Comparison of ENCODE assay signal across 17 cellular contexts in genomic region chr2:74567862-74568261, GRCh38. TPM values are rescaled to one million over a fixed set of nuclear protein-coding genes. Genes with fewer than 3 reads are reported as not detected.
DNase-seq lines count a peak whose midpoint lies in the region; ATAC-seq and TF ChIP-seq lines count a peak whose summit lies in the region.
"Had no signal": no experiment of that assay in that cellular context is flagged by ENCODE, and none has a peak within 500 bp of the region (broad histone marks: within the 10 kb centered on the region; RNA-seq: fewer than 3 reads in every experiment).

No MANE protein-coding gene starts in this region.

- DNase-seq in ELR (ENCODE audit: low read depth), result peak; percentile 94
- peak; percentile 64 for DNase-seq in PC-3
- DNase-seq in epithelial cell of prostate (ENCODE audit: low read depth, low spot score), result peak; percentile 48
- peak; percentile 63 for DNase-seq in renal cortical epithelial cell (ENCODE audit: low read depth)
- DNase-seq in NCI-H128 (lab: John Stamatoyannopoulos, UW; ENCODE audit: unreplicated experiment), result no peak
- no peak for DNase-seq in cortex of kidney (lab: John Stamatoyannopoulos, UW)
- no peak for DNase-seq in esophagus squamous epithelium (lab: John Stamatoyannopoulos, UW)
- DNase-seq in activated naive CD4-positive, alpha-beta T cell treated with anti-CD3 and anti-CD28 coated beads for 36 hours, result no peak
- DNase-seq: activated CD8-positive, alpha-beta memory T cell treated with anti-CD3 and anti-CD28 coated beads for 24 hours; colonic mucosa; glutamatergic neuron; MV-4-11; NCI-H2227 treated with DMSO at 0.1 percent for 48 hours; T1000 had no signal

- H3K4me1 ChIP-seq in PC-3 (ENCODE audit: insufficient read depth, low read length) (peaks cover 23% of the 10 kb centered on the region), esophagus squamous epithelium (no peaks in the 10 kb centered on the region)
- H3K4me1 ChIP-seq: colonic mucosa had no signal

- no peak for TF ChIP-seq CTCF in PC-3 (conservative IDR thresholded peaks at IDR 0.05; ENCODE audit: low read depth, low read length)
- TF ChIP-seq CTCF in esophagus squamous epithelium (IDR thresholded peaks at IDR 0.05), result no peak

- POLR2A ChIA-PET in PC-3 (lab: Charles Lee; ENCODE audit: unreplicated experiment), result no interaction called here

- no peak for TF ChIP-seq POLR2A in esophagus squamous epithelium (IDR thresholded peaks at IDR 0.05)

- H3K36me3 ChIP-seq in PC-3 (ENCODE audit: low read depth, low read length) (no peaks in the 10 kb centered on the region), esophagus squamous epithelium (no peaks in the 10 kb centered on the region)
- H3K36me3 ChIP-seq: colonic mucosa had no signal

- H3K27me3 Mint-ChIP-seq in activated naive CD4-positive, alpha-beta T cell treated with anti-CD3 and anti-CD28 coated beads for 36 hours (ENCODE audit: low read depth), result peaks cover 5% of the 10 kb centered on the region

- peak overlapping the region; percentile 52 for H3K4me2 ChIP-seq in PC-3 (ENCODE audit: low read length)

- H3F3A ChIP-seq in PC-3 (ENCODE audit: low read length, unreplicated experiment), result no peaks in the 10 kb centered on the region

- peak overlapping the region; percentile 28 for H3K27ac ChIP-seq in PC-3 (ENCODE audit: low read length)
- peak overlapping the region; percentile 76 for H3K27ac ChIP-seq in epithelial cell of prostate
- H3K27ac ChIP-seq in esophagus squamous epithelium, result no peak overlapping the region
- H3K27ac ChIP-seq: colonic mucosa had no signal

- H2AFZ ChIP-seq in PC-3 (ENCODE audit: low read length), result peak overlapping the region; percentile 28; the same call in 1 of the 2 replicates

- H3K4me3 ChIP-seq in PC-3 (ENCODE audit: low read length), result no peak overlapping the region
- H3K4me3 ChIP-seq in esophagus squamous epithelium, result no peak overlapping the region
- H3K4me3 ChIP-seq: colonic mucosa had no signal

- H3K27me3 ChIP-seq in PC-3 (ENCODE audit: low read length) (no peaks in the 10 kb centered on the region), esophagus squamous epithelium (peaks cover 0 to 30% (median 0%) of the 10 kb centered on the region in 4 donors)
- H3K27me3 ChIP-seq: colonic mucosa had no signal

- WGBS in esophagus squamous epithelium, 2 donors, result 63 to 67% methylated on average over 5 of the region's 5 CpGs

- CTCF ChIA-PET in PC-3 (lab: Charles Lee), result no interaction called here
- CTCF ChIA-PET in activated naive CD4-positive, alpha-beta T cell treated with anti-CD3 and anti-CD28 coated beads for 36 hours (lab: Charles Lee), result interaction anchor here (1.0 to 12.8 kb wide), 6 partner anchors 9 to 85 kb away, joined by 3 to 144 read pairs (median 4); partner anchors contain the start of genes CCDC142 and TTC31

- peaks cover 38% of the 10 kb centered on the region for H3K4me1 Mint-ChIP-seq in activated naive CD4-positive, alpha-beta T cell treated with anti-CD3 and anti-CD28 coated beads for 36 hours (ENCODE audit: low read depth)
- H3K4me1 Mint-ChIP-seq: nephron had no signal

- ATAC-seq in PC-3, result no peak
- ATAC-seq: left lobe of liver had no signal

- no peaks in the 10 kb centered on the region for H3K9me2 ChIP-seq in PC-3 (replicated peaks; ENCODE audit: low read length)

- no TSS peak for BruUV-seq in PC-3 (replicated peaks; lab: Mats Ljungman, UMichigan)

- no peaks in the 10 kb centered on the region for H3K36me3 Mint-ChIP-seq in activated naive CD4-positive, alpha-beta T cell treated with anti-CD3 and anti-CD28 coated beads for 36 hours (ENCODE audit: low read depth)
- H3K36me3 Mint-ChIP-seq: activated naive CD4-positive, alpha-beta T cell treated with anti-CD3 and anti-CD28 coated beads, Interleukin-2, amount 50 U/mL, for 24 hours had no signal

- no peaks in the 10 kb centered on the region for H3K79me2 ChIP-seq in PC-3 (ENCODE audit: low read length)

- intact Hi-C loops in PC-3 (cut with micrococcal nuclease) (no loop called here), esophagus squamous epithelium (cut with DNase I) (no loop called here)
- intact Hi-C loops in activated naive CD4-positive, alpha-beta T cell treated with anti-CD3 and anti-CD28 coated beads for 36 hours (cut with micrococcal nuclease), result loop anchor here (5.0 kb wide), 1 partner anchor 279 kb away; no protein-coding TSS in a partner anchor

- no peak overlapping the region for H3K27ac Mint-ChIP-seq in activated naive CD4-positive, alpha-beta T cell treated with anti-CD3 and anti-CD28 coated beads for 36 hours
- H3K27ac Mint-ChIP-seq: activated naive CD4-positive, alpha-beta T cell treated with anti-CD3 and anti-CD28 coated beads, Interleukin-2, amount 50 U/mL, for 24 hours; nephron had no signal

- H3K9me3 ChIP-seq in PC-3 (ENCODE audit: low read length) (no peaks in the 10 kb centered on the region), esophagus squamous epithelium (no peaks in the 10 kb centered on the region)
- H3K9me3 ChIP-seq: colonic mucosa had no signal

- H3K9me3 Mint-ChIP-seq in activated naive CD4-positive, alpha-beta T cell treated with anti-CD3 and anti-CD28 coated beads for 36 hours, result no peaks in the 10 kb centered on the region
- H3K9me3 Mint-ChIP-seq: activated naive CD4-positive, alpha-beta T cell treated with anti-CD3 and anti-CD28 coated beads, Interleukin-2, amount 50 U/mL, for 24 hours; nephron had no signal

- no peak overlapping the region for H3K9ac ChIP-seq in PC-3 (ENCODE audit: low read length)

- no peak overlapping the region for H3K4me3 Mint-ChIP-seq in activated naive CD4-positive, alpha-beta T cell treated with anti-CD3 and anti-CD28 coated beads for 36 hours
- H3K4me3 Mint-ChIP-seq: activated naive CD4-positive, alpha-beta T cell treated with anti-CD3 and anti-CD28 coated beads, Interleukin-2, amount 50 U/mL, for 24 hours; nephron had no signal

- H4K20me1 ChIP-seq in PC-3 (ENCODE audit: low read length), result no peaks in the 10 kb centered on the region

RNA-seq across cellular contexts. Expression of gene DOK1, which starts 13.3 kb away (rescaled TPM):
- total RNA-seq in PC-3 (2014; rRNA removed) (4.7 and 6.0 TPM in 2 replicates), renal cortical epithelial cell (13.0 and 19.8 TPM in 2 replicates), esophagus squamous epithelium (1 to 10 TPM in 2 of 4 donors, under 1 TPM in 1, not detected in 1; 0.88 to 6.7 (median 3.0) TPM)
- 10 to 100 TPM; 12.3 to 13.2 TPM for total RNA-seq in activated naive CD4-positive, alpha-beta T cell treated with anti-CD3 and anti-CD28 coated beads for 36 hours

RNA-seq across cellular contexts. Expression of gene LOXL3, which starts 14.1 kb away (rescaled TPM):
- 5.8 and 12.4 TPM in 2 replicates for total RNA-seq in PC-3 (2014; rRNA removed)
- 1.0 and 1.1 TPM in 2 replicates for total RNA-seq in renal cortical epithelial cell
- total RNA-seq in esophagus squamous epithelium, result 1 to 10 TPM in 2 of 4 donors, under 1 TPM in 1, not detected in 1; 0.48 to 4.3 (median 3.2) TPM
- total RNA-seq in activated naive CD4-positive, alpha-beta T cell treated with anti-CD3 and anti-CD28 coated beads for 36 hours, result under 1 TPM; 0.35 to 0.41 TPM

RNA-seq across cellular contexts. Expression of gene HTRA2, which starts 38.1 kb away (rescaled TPM):
- total RNA-seq in PC-3 (2014; rRNA removed), result 71.8 and 77.5 TPM in 2 replicates
- total RNA-seq in renal cortical epithelial cell, result 20.0 and 50.7 TPM in 2 replicates
- 10 to 100 TPM; 16.9 to 25.8 (median 22.0) TPM for total RNA-seq in esophagus squamous epithelium
- 10 to 100 TPM; 39.0 to 39.7 TPM for total RNA-seq in activated naive CD4-positive, alpha-beta T cell treated with anti-CD3 and anti-CD28 coated beads for 36 hours

RNA-seq across cellular contexts. Expression of gene AUP1, which starts 38.4 kb away (rescaled TPM):
- total RNA-seq in PC-3 (2014; rRNA removed) (218 and 233 TPM in 2 replicates), renal cortical epithelial cell (54.7 and 83.7 TPM in 2 replicates), esophagus squamous epithelium (100 to 1,000 TPM in 2 of 4 donors, 10 to 100 TPM in 2; 79.9 to 142 (median 105) TPM)
- 10 to 100 TPM; 77.4 to 78.5 TPM for total RNA-seq in activated naive CD4-positive, alpha-beta T cell treated with anti-CD3 and anti-CD28 coated beads for 36 hours

RNA-seq across cellular contexts. Expression of gene DQX1, which starts 41.8 kb away (rescaled TPM):
- total RNA-seq in PC-3 (2014; rRNA removed), result 0.07 and 0.63 TPM in 2 replicates
- total RNA-seq in renal cortical epithelial cell, result 0.05 TPM in 1 of 2 replicates, not detected in the other
- 10 to 100 TPM in 1 of 4 donors, 1 to 10 TPM in 3; 3.8 to 13.3 (median 5.7) TPM for total RNA-seq in esophagus squamous epithelium
- total RNA-seq in activated naive CD4-positive, alpha-beta T cell treated with anti-CD3 and anti-CD28 coated beads for 36 hours, result under 1 TPM; 0.10 to 0.45 TPM

Comparison
In these comparisons a context has a peak if more than half of its experiments do, and no peak if none do; other contexts are left out.
1. DNase-seq: peak in ELR (single experiment), PC-3 (single experiment), epithelial cell of prostate (single experiment) and renal cortical epithelial cell (single experiment); none in NCI-H128 (single experiment), cortex of kidney (single experiment), esophagus squamous epithelium (single experiment) and activated naive CD4-positive, alpha-beta T cell treated with anti-CD3 and anti-CD28 coated beads for 36 hours (single experiment).
2. H3K27ac ChIP-seq: peak in PC-3 (single experiment) and epithelial cell of prostate (single experiment); none in esophagus squamous epithelium (0 of 4).